ENCODE assay signal across 14 cellular contexts in genomic region chr15:78306176-78306774, GRCh38. TPM values are rescaled to one million over a fixed set of nuclear protein-coding genes. Genes with fewer than 3 reads are reported as not detected.
DNase-seq lines count a peak whose midpoint lies in the region.
"Had no signal": no experiment of that assay in that cellular context is flagged by ENCODE, and none has a peak within 500 bp of the region (broad histone marks: within the 10 kb centered on the region; RNA-seq: fewer than 3 reads in every experiment).

No MANE protein-coding gene starts in this region.

- DNase-seq in AG20443 (ENCODE audit: low spot score) (peak; percentile 73), NCI-H226 (peak; percentile 47), cerebellar cortex (ENCODE audit: low spot score) (peak; percentile 72), mesenteric fat pad (ENCODE audit: low spot score) (peak; percentile 18), SJCRH30 (no peak), hippocampal formation (lab: John Stamatoyannopoulos, UW) (no peak)
- no peak for DNase-seq in activated T-cell treated with anti-CD3 and anti-CD28 coated beads, Interleukin-2, amount 50 U/mL, for 48 hours
- no peak for DNase-seq in activated CD8-positive, alpha-beta memory T cell treated with anti-CD3 and anti-CD28 coated beads for 24 hours
- DNase-seq: activated CD4-positive, alpha-beta T cell treated with anti-CD3 and anti-CD28 coated beads, Interleukin-2, amount 50 U/mL, for 48 hours; left ventricle myocardium superior; ovary had no signal

- no peaks in the 10 kb centered on the region for H3K9me3 ChIP-seq in SJCRH30 (replicated peaks)
- H3K9me3 ChIP-seq: BLaER1, gastroesophageal sphincter, ovary had no signal

- H3K4me3 ChIP-seq in SJCRH30 = no peak overlapping the region
- H3K4me3 ChIP-seq: BLaER1, coronary artery, gastroesophageal sphincter, ovary had no signal

- H3K4me1 ChIP-seq in SJCRH30 = peaks cover 25% of the 10 kb centered on the region
- H3K4me1 ChIP-seq: gastroesophageal sphincter had no signal

- peaks cover 3% of the 10 kb centered on the region; the same call in 1 of the 2 replicates for H3K27me3 ChIP-seq in SJCRH30
- H3K27me3 ChIP-seq: BLaER1, ovary had no signal

- no peak overlapping the region for H3K27ac ChIP-seq in SJCRH30
- H3K27ac ChIP-seq: BLaER1, gastroesophageal sphincter, ovary had no signal

- no peaks in the 10 kb centered on the region for H3K36me3 ChIP-seq in SJCRH30
- H3K36me3 ChIP-seq: BLaER1, gastroesophageal sphincter, ovary had no signal

RNA-seq across cellular contexts. Expression of gene SKIC8, which starts 6.9 kb away (rescaled TPM):
- total RNA-seq in mesenteric fat pad = 50.9 TPM
- total RNA-seq in SJCRH30 (2014; rRNA removed; shearing (Covaris generic)) = 60.5 and 69.8 TPM in 2 replicates

RNA-seq across cellular contexts. Expression of gene CRABP1, which starts 33.9 kb away (rescaled TPM):
- total RNA-seq in mesenteric fat pad = not detected
- total RNA-seq in SJCRH30 (2014; rRNA removed; shearing (Covaris generic)) = not detected in 2 replicates
- total RNA-seq: left ventricle myocardium superior had no signal

RNA-seq across cellular contexts. Expression of gene DNAJA4, which starts 41.9 kb away (rescaled TPM):
- 21.4 TPM for total RNA-seq in mesenteric fat pad
- 0.15 TPM in 1 of 2 replicates, not detected in the other for total RNA-seq in SJCRH30 (2014; rRNA removed; shearing (Covaris generic))

Comparison
In these comparisons a context has a peak if more than half of its experiments do, and no peak if none do; other contexts are left out.
1. DNase-seq: peak in AG20443 (single experiment), NCI-H226 (single experiment), cerebellar cortex (single experiment) and mesenteric fat pad (single experiment); none in activated T-cell treated with anti-CD3 and anti-CD28 coated beads, Interleukin-2, amount 50 U/mL, for 48 hours (0 of 2), activated CD8-positive, alpha-beta memory T cell treated with anti-CD3 and anti-CD28 coated beads for 24 hours (single experiment), SJCRH30 (0 of 2) and hippocampal formation (0 of 2).
2. RNA of gene DNAJA4, which starts 41.9 kb away (total RNA-seq): 21.4 TPM in mesenteric fat pad (single experiment); 0.15 TPM in SJCRH30; every median in the first group is over 10 times any median in the second.